In the genomic region with DNA sequence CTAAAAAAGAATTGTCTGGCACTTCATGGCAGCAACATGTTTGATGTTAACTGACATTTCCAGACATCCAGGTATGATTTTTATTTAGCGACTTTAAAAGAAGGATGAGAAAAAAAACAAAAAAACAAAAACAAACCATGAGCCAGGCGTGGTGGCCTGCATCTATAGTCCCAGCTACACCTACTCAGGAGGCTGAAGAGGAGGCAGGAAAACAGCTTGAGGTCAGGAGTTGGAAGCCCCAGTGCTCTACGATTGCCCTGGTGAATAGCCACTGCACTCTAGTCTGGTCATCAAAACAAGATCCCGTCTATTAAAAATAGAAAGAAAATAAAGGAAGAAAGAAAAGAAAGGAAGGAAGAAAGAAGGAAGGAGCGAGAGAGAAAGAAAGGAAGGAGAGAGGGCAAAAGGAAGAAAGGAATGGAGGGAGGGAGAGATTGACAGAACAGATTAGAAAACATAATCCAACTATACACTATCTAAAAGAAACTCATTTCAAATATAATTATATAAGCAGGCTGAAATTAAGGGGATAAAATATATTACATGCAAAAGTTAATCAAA, we compare ENCODE assay signal across 21 cellular contexts.
DNase-seq lines count a peak whose midpoint lies in the region; ATAC-seq and TF ChIP-seq lines count a peak whose summit lies in the region.
"Had no signal": no experiment of that assay in that cellular context is flagged by ENCODE, and none has a peak within 500 bp of the region (broad histone marks: within the 10 kb centered on the region; RNA-seq: fewer than 3 reads in every experiment).

No MANE protein-coding gene starts in this region.

- POLR2A ChIA-PET in activated CD4-positive, alpha-beta T cell treated with anti-CD3 and anti-CD28 coated beads, Interleukin-2, amount 10 ng/mL, durations not matched to agents 7 days and 5 days (lab: Charles Lee): interaction anchor here (0.6 kb wide), 1 partner anchor 515 kb away, joined by 5 read pairs; no protein-coding TSS in a partner anchor
- POLR2A ChIA-PET in activated CD8-positive, alpha-beta T cell treated with anti-CD3 and anti-CD28 coated beads for 36 hours (lab: Charles Lee): no interaction called here

- CTCF ChIA-PET in activated CD4-positive, alpha-beta T cell treated with anti-CD3 and anti-CD28 coated beads, Interleukin-2, amount 10 ng/mL, durations not matched to agents 7 days and 5 days (lab: Charles Lee): interaction anchor here (0.6 to 0.7 kb wide), 2 partner anchors 836 to 1548 kb away, joined by 3 to 4 read pairs; no protein-coding TSS in a partner anchor
- CTCF ChIA-PET in activated CD8-positive, alpha-beta T cell treated with anti-CD3 and anti-CD28 coated beads for 36 hours (lab: Charles Lee): no interaction called here

- intact Hi-C loops in activated CD8-positive, alpha-beta T cell treated with anti-CD3 and anti-CD28 coated beads for 36 hours (cut with micrococcal nuclease): no loop called here

- H3K4me3 Mint-ChIP-seq in activated CD4-positive, alpha-beta T cell treated with anti-CD3 and anti-CD28 coated beads, Interleukin-2, amount 10 ng/mL, durations not matched to agents 7 days and 5 days: no peak overlapping the region
- peak overlapping the region; percentile 30 for H3K4me3 Mint-ChIP-seq in activated CD8-positive, alpha-beta T cell treated with anti-CD3 and anti-CD28 coated beads for 36 hours
- peak overlapping the region; percentile 40 for H3K4me3 Mint-ChIP-seq in natural killer cell treated with Interleukin-12 subunit alpha and Interleukin-12 subunit beta and Interleukin-15 and Interleukin-18, amount 100 ng/mL, for 72 hours
- H3K4me3 Mint-ChIP-seq: activated T-cell treated with anti-CD3 and anti-CD28 coated beads, Interleukin-2, amount 50 U/mL, for 4 hours; central memory CD8-positive, alpha-beta T cell had no signal

- peaks cover 82% of the 10 kb centered on the region for H3K27me3 Mint-ChIP-seq in activated CD4-positive, alpha-beta T cell treated with anti-CD3 and anti-CD28 coated beads, Interleukin-2, amount 10 ng/mL, durations not matched to agents 7 days and 5 days
- H3K27me3 Mint-ChIP-seq in activated CD8-positive, alpha-beta T cell treated with anti-CD3 and anti-CD28 coated beads for 36 hours: peaks cover 76% of the 10 kb centered on the region
- H3K27me3 Mint-ChIP-seq in natural killer cell treated with Interleukin-12 subunit alpha and Interleukin-12 subunit beta and Interleukin-15 and Interleukin-18, amount 100 ng/mL, for 72 hours: peaks cover 66 to 92% of the 10 kb centered on the region in 2 donors

- H3K4me1 Mint-ChIP-seq in activated CD4-positive, alpha-beta T cell treated with anti-CD3 and anti-CD28 coated beads, Interleukin-2, amount 10 ng/mL, durations not matched to agents 7 days and 5 days: peaks cover 17% of the 10 kb centered on the region
- peaks cover 5% of the 10 kb centered on the region for H3K4me1 Mint-ChIP-seq in activated CD8-positive, alpha-beta T cell treated with anti-CD3 and anti-CD28 coated beads for 36 hours (ENCODE audit: low read depth)
- H3K4me1 Mint-ChIP-seq in natural killer cell treated with Interleukin-12 subunit alpha and Interleukin-12 subunit beta and Interleukin-15 and Interleukin-18, amount 100 ng/mL, for 72 hours (ENCODE audit: low read depth in 2 of 2): peaks cover 14 to 16% of the 10 kb centered on the region in 2 donors

- DNase-seq in activated CD4-positive, alpha-beta T cell treated with anti-CD3 and anti-CD28 coated beads, Interleukin-2, amount 10 ng/mL, durations not matched to agents 7 days and 5 days: no peak
- DNase-seq in activated CD4-positive, alpha-beta T cell treated with anti-CD3 and anti-CD28 coated beads for 4 hours: no peak
- DNase-seq in activated CD8-positive, alpha-beta T cell treated with anti-CD3 and anti-CD28 coated beads for 36 hours: no peak
- DNase-seq in natural killer cell treated with Interleukin-12 subunit alpha and Interleukin-12 subunit beta and Interleukin-15 and Interleukin-18, amount 100 ng/mL, for 72 hours (ENCODE audit: low spot score): no peak
- DNase-seq in AG08396 (ENCODE audit: low spot score) (no peak), epidermal melanocyte (ENCODE audit: insufficient read length, low spot score) (no peak)
- DNase-seq: ACHN; activated T-cell treated with anti-CD3 and anti-CD28 coated beads, Interleukin-2, amount 50 U/mL, for 4 hours; amniotic stem cell; Caco-2; effector memory CD4-positive, alpha-beta T cell; foreskin fibroblast; left lung; NCI-H2029; NCI-H524 treated with DMSO at 0.1 percent for 48 hours; posterior cingulate gyrus; spleen; stomach had no signal

- peak; percentile 7 for ATAC-seq in HG02885 (IDR thresholded peaks at IDR 0.05; ENCODE audit: poor library complexity, unreplicated experiment)
- no peak for ATAC-seq in activated CD8-positive, alpha-beta T cell treated with anti-CD3 and anti-CD28 coated beads for 36 hours
- ATAC-seq in natural killer cell treated with Interleukin-12 subunit alpha and Interleukin-12 subunit beta and Interleukin-15 and Interleukin-18, amount 100 ng/mL, for 72 hours: no peak
- no peak for ATAC-seq in GM21619 (IDR thresholded peaks at IDR 0.05; ENCODE audit: unreplicated experiment)
- ATAC-seq: activated T-cell treated with anti-CD3 and anti-CD28 coated beads, Interleukin-2, amount 50 U/mL, for 4 hours; left lung had no signal

- peak overlapping the region; percentile 50 for H3K27ac Mint-ChIP-seq in activated CD4-positive, alpha-beta T cell treated with anti-CD3 and anti-CD28 coated beads, Interleukin-2, amount 10 ng/mL, durations not matched to agents 7 days and 5 days
- no peak overlapping the region for H3K27ac Mint-ChIP-seq in activated CD8-positive, alpha-beta T cell treated with anti-CD3 and anti-CD28 coated beads for 36 hours
- no peak overlapping the region for H3K27ac Mint-ChIP-seq in natural killer cell treated with Interleukin-12 subunit alpha and Interleukin-12 subunit beta and Interleukin-15 and Interleukin-18, amount 100 ng/mL, for 72 hours

- peaks cover 4% of the 10 kb centered on the region for H3K9me3 Mint-ChIP-seq in activated CD4-positive, alpha-beta T cell treated with anti-CD3 and anti-CD28 coated beads, Interleukin-2, amount 10 ng/mL, durations not matched to agents 7 days and 5 days
- peaks cover 13% of the 10 kb centered on the region for H3K9me3 Mint-ChIP-seq in activated CD8-positive, alpha-beta T cell treated with anti-CD3 and anti-CD28 coated beads for 36 hours
- H3K9me3 Mint-ChIP-seq in natural killer cell treated with Interleukin-12 subunit alpha and Interleukin-12 subunit beta and Interleukin-15 and Interleukin-18, amount 100 ng/mL, for 72 hours: peaks cover 11% of the 10 kb centered on the region

- no peak for TF ChIP-seq CTCF in activated CD8-positive, alpha-beta T cell treated with anti-CD3 and anti-CD28 coated beads for 36 hours (IDR thresholded peaks at IDR 0.05)

- peaks cover 6% of the 10 kb centered on the region for H3K36me3 Mint-ChIP-seq in activated CD4-positive, alpha-beta T cell treated with anti-CD3 and anti-CD28 coated beads, Interleukin-2, amount 10 ng/mL, durations not matched to agents 7 days and 5 days (ENCODE audit: low read depth)
- peaks cover 12% of the 10 kb centered on the region for H3K36me3 Mint-ChIP-seq in activated CD8-positive, alpha-beta T cell treated with anti-CD3 and anti-CD28 coated beads for 36 hours (ENCODE audit: low read depth)
- peaks cover 50% of the 10 kb centered on the region for H3K36me3 Mint-ChIP-seq in natural killer cell treated with Interleukin-12 subunit alpha and Interleukin-12 subunit beta and Interleukin-15 and Interleukin-18, amount 100 ng/mL, for 72 hours
